In genomic region chr15:70720228-70721016, GRCh38 we compare ENCODE assay signal across 25 cellular contexts. TPM values are rescaled to one million over a fixed set of nuclear protein-coding genes. Genes with fewer than 3 reads are reported as not detected.
A peak's percentile ranks its signal among the peaks of the same experiment; 100 is the strongest.
DNase-seq lines count a peak whose midpoint lies in the region; ATAC-seq, FAIRE-seq and TF ChIP-seq lines count a peak whose summit lies in the region.
"Had no signal": no experiment of that assay in that cellular context is flagged by ENCODE, and none has a peak within 500 bp of the region (broad histone marks: within the 10 kb centered on the region; RNA-seq: fewer than 3 reads in every experiment).

No MANE protein-coding gene starts in this region.

- H2AK5ac ChIP-seq in H1 (ENCODE audit: low read depth, low read length), result 0 out of 2 replicates have a peak overlapping the region, but pooled peaks have one; percentile 9

- no peak overlapping the region for H4K5ac ChIP-seq in H1 (ENCODE audit: insufficient read length, low read depth, low read length)

- no peak for FAIRE-seq in H1 (lab: Jason Lieb, UNC)
- FAIRE-seq: TTC549 had no signal

- no peaks in the 10 kb centered on the region; the same call in 1 of the 2 replicates for H3K23me2 ChIP-seq in H1 (ENCODE audit: low read depth, low read length)

- H3K56ac ChIP-seq in H1 (replicated peaks; ENCODE audit: insufficient read length, low read depth, low read length), result no peak overlapping the region

- H3K4me1 ChIP-seq in cardiac muscle cell (ENCODE audit: low read depth) (peaks cover 12% of the 10 kb centered on the region), right atrium auricular region (peaks cover 0 to 35% of the 10 kb centered on the region in 2 donors), H1 (replicated peaks in 1 of 4; ENCODE audit: control insufficient read depth in 3 of 4, insufficient read depth in 4 of 4, low read length in 3 of 4) (0 out of 7 replicates have a peak, but pooled peaks cover 0 to 2% (median 0%) of the 10 kb centered on the region in 4 experiments), spleen (peaks cover 0 to 34% (median 8%) of the 10 kb centered on the region in 6 donors), left lung (no peaks in the 10 kb centered on the region)
- H3K4me1 ChIP-seq: uterus had no signal

- no peak overlapping the region for H2AFZ ChIP-seq in H1 (ENCODE audit: low read length)

- no peaks in the 10 kb centered on the region for H3K36me3 Mint-ChIP-seq in mesothelial cell of epicardium
- H3K36me3 Mint-ChIP-seq: activated naive CD4-positive, alpha-beta T cell treated with anti-CD3 and anti-CD28 coated beads, Interleukin-2, amount 50 U/mL, for 72 hours had no signal

- no peak for TF ChIP-seq EP300 in H1 (IDR thresholded peaks at IDR 0.05; ENCODE audit: borderline replicate concordance in 1 of 2, low read depth in 2 of 2, low read length in 2 of 2)

- H4K20me1 ChIP-seq in H1 (replicated peaks in 1 of 2; ENCODE audit: control insufficient read depth in 1 of 2, insufficient read depth in 2 of 2, low read length in 2 of 2), result peaks cover 0 to 1% of the 10 kb centered on the region in 2 experiments

- POLR2A ChIA-PET in H1 (lab: Charles Lee; ENCODE audit: partially characterized antibody), result no interaction called here

- no peak overlapping the region for H4K91ac ChIP-seq in H1 (replicated peaks; ENCODE audit: insufficient read length, low read length)

- H3K27ac ChIP-seq in cardiac muscle cell (peak overlapping the region; percentile 27), right atrium auricular region (peak overlapping the region in 1 of 2 donors; percentile 22), H1 (ENCODE audit: low read depth, low read length) (no peak overlapping the region), spleen (peak overlapping the region in 2 of 8 donors; percentile 27 to 29), left lung (no peak overlapping the region)

- H3K18ac ChIP-seq in H1 (ENCODE audit: extremely low read depth, low read length), result no peak overlapping the region

- H3K4me3 Mint-ChIP-seq in mesothelial cell of epicardium, result no peak overlapping the region
- H3K4me3 Mint-ChIP-seq: activated CD4-positive, alpha-beta memory T cell treated with anti-CD3 and anti-CD28 coated beads, Interleukin-2, amount 10 ng/mL, durations not matched to agents 7 days and 5 days; CD4-positive, alpha-beta T cell; nephron had no signal

- no peaks in the 10 kb centered on the region for H3K9me3 ChIP-seq in cardiac muscle cell (ENCODE audit: low read depth)
- H3K9me3 ChIP-seq in right atrium auricular region, result no peaks in the 10 kb centered on the region
- no peaks in the 10 kb centered on the region for H3K9me3 ChIP-seq in H1 (ENCODE audit: insufficient read depth in 2 of 2, low read depth in 1 of 2, low read length in 1 of 2)
- H3K9me3 ChIP-seq in spleen, result no peaks in the 10 kb centered on the region
- H3K9me3 ChIP-seq in left lung, result no peaks in the 10 kb centered on the region
- H3K9me3 ChIP-seq: uterus had no signal

- TF ChIP-seq CTCF in cardiac muscle cell (IDR thresholded peaks at IDR 0.05; ENCODE audit: low read depth, low read length), result no peak
- no peak for TF ChIP-seq CTCF in right atrium auricular region (IDR thresholded peaks at IDR 0.05)
- no peak for TF ChIP-seq CTCF in H1 (IDR thresholded peaks at IDR 0.05; ENCODE audit: control extremely low read depth in 1 of 3, insufficient read depth in 1 of 3, low read depth in 1 of 3, low read length in 3 of 3)
- no peak for TF ChIP-seq CTCF in mesothelial cell of epicardium (IDR thresholded peaks at IDR 0.05; ENCODE audit: unreplicated experiment)
- no peak for TF ChIP-seq CTCF in spleen (IDR thresholded peaks at IDR 0.05 in 8 of 11, conservative IDR thresholded peaks at IDR 0.05 in 3 of 11)
- no peak for TF ChIP-seq CTCF in left lung (IDR thresholded peaks at IDR 0.05)

- H3K27me3 Mint-ChIP-seq in mesothelial cell of epicardium (ENCODE audit: low read depth), result no peaks in the 10 kb centered on the region

- no peak overlapping the region for H3K4ac ChIP-seq in H1 (replicated peaks; ENCODE audit: insufficient read length, low read depth, low read length)

- no peak overlapping the region for H3K9ac ChIP-seq in H1 (replicated peaks in 1 of 4; ENCODE audit: extremely low read depth in 1 of 4, low read depth in 3 of 4, low read length in 3 of 4)

- no peak overlapping the region for H3K4me2 ChIP-seq in H1 (ENCODE audit: insufficient read depth in 1 of 2, low read depth in 2 of 2, low read length in 2 of 2)
- H3K4me2 ChIP-seq: smooth muscle cell had no signal

- H2BK120ac ChIP-seq in H1 (replicated peaks; ENCODE audit: low read depth, low read length), result no peak overlapping the region

- H3K4me3 ChIP-seq in cardiac muscle cell, result no peak overlapping the region
- H3K4me3 ChIP-seq in right atrium auricular region, result no peak overlapping the region
- no peak overlapping the region for H3K4me3 ChIP-seq in H1 (ENCODE audit: extremely low read depth in 1 of 4, insufficient read depth in 2 of 4, low read depth in 3 of 4, low read length in 4 of 4)
- H3K4me3 ChIP-seq in spleen, result no peak overlapping the region
- no peak overlapping the region for H3K4me3 ChIP-seq in left lung
- H3K4me3 ChIP-seq: smooth muscle cell, uterus had no signal

- H3K14ac ChIP-seq in H1 (ENCODE audit: insufficient read length), result no peak overlapping the region

- CTCF ChIA-PET in H1 (lab: Charles Lee; ENCODE audit: partially characterized antibody), result no interaction called here

- H3K27me3 ChIP-seq in cardiac muscle cell (no peaks in the 10 kb centered on the region), right atrium auricular region (no peaks in the 10 kb centered on the region), H1 (replicated peaks in 1 of 4; ENCODE audit: control insufficient read depth in 3 of 4, extremely low read depth in 1 of 4, insufficient read depth in 3 of 4, low read length in 3 of 4) (no peaks in the 10 kb centered on the region), spleen (replicated peaks in 1 of 7) (no peaks in the 10 kb centered on the region), left lung (peaks cover 9 to 38% of the 10 kb centered on the region in 2 donors)
- H3K27me3 ChIP-seq: uterus had no signal

- H3K27ac Mint-ChIP-seq in mesothelial cell of epicardium, result peak overlapping the region; percentile 45
- H3K27ac Mint-ChIP-seq: activated CD4-positive, alpha-beta memory T cell treated with anti-CD3 and anti-CD28 coated beads, Interleukin-2, amount 10 ng/mL, durations not matched to agents 7 days and 5 days; activated naive CD4-positive, alpha-beta T cell treated with anti-CD3 and anti-CD28 coated beads, Interleukin-2, amount 50 U/mL, for 72 hours; activated T-helper 2 cell treated with anti-CD3 and anti-CD28 coated beads, Interferon-gamma antibody, Interleukin-2, Interleukin-4, amounts not matched to agents 10 μg/mL and 5 μg/mL and 100 μg/mL, durations not matched to agents 14 hours and 24 hours and 36 hours; CD4-positive, alpha-beta T cell had no signal

- intact Hi-C loops in spleen (cut with DNase I; ENCODE audit: low total_unique reads) (loop anchor here (10.0 kb wide), 1 partner anchor 46 kb away; no protein-coding TSS in a partner anchor), left lung (cut with DNase I) (no loop called here)

- no peak for ATAC-seq in GM19035 (IDR thresholded peaks at IDR 0.05; ENCODE audit: unreplicated experiment)
- ATAC-seq in left lung, result no peak
- ATAC-seq: activated naive CD4-positive, alpha-beta T cell treated with anti-CD3 and anti-CD28 coated beads, Interleukin-2, amount 50 U/mL, for 72 hours had no signal

- H3K9me3 Mint-ChIP-seq in mesothelial cell of epicardium, result no peaks in the 10 kb centered on the region
- H3K9me3 Mint-ChIP-seq: activated CD4-positive, alpha-beta memory T cell treated with anti-CD3 and anti-CD28 coated beads, Interleukin-2, amount 10 ng/mL, durations not matched to agents 7 days and 5 days; activated naive CD4-positive, alpha-beta T cell treated with anti-CD3 and anti-CD28 coated beads, Interleukin-2, amount 50 U/mL, for 72 hours; activated T-helper 2 cell treated with anti-CD3 and anti-CD28 coated beads, Interferon-gamma antibody, Interleukin-2, Interleukin-4, amounts not matched to agents 10 μg/mL and 5 μg/mL and 100 μg/mL, durations not matched to agents 14 hours and 24 hours and 36 hours; CD4-positive, alpha-beta T cell; nephron had no signal

- H3K79me1 ChIP-seq in H1 (ENCODE audit: low read depth, low read length), result 0 out of 2 replicates have a peak, but pooled peaks cover 2% of the 10 kb centered on the region

- H4K8ac ChIP-seq in H1 (ENCODE audit: extremely low read depth, insufficient read depth, low read length), result no peak overlapping the region

- no peak for TF ChIP-seq RAD21 in H1 (IDR thresholded peaks at IDR 0.05 in 1 of 2, conservative IDR thresholded peaks at IDR 0.05 in 1 of 2; ENCODE audit: low read depth in 2 of 2, low read length in 2 of 2)

- H3K36me3 ChIP-seq in cardiac muscle cell (no peaks in the 10 kb centered on the region), right atrium auricular region (no peaks in the 10 kb centered on the region), H1 (ENCODE audit: control insufficient read depth in 2 of 4, insufficient read depth in 4 of 4, low read length in 3 of 4) (no peaks in the 10 kb centered on the region), spleen (peaks cover 0 to 3% (median 0%) of the 10 kb centered on the region in 6 donors), left lung (no peaks in the 10 kb centered on the region)
- H3K36me3 ChIP-seq: uterus had no signal

- DNase-seq in cardiac muscle cell (ENCODE audit: low read depth in 1 of 2, low spot score in 1 of 2), result no peak
- DNase-seq in right atrium auricular region (ENCODE audit: low spot score), result no peak
- DNase-seq in H1 (ENCODE audit: low read depth in 1 of 2, low spot score in 2 of 2), result no peak
- DNase-seq in mesothelial cell of epicardium (ENCODE audit: low spot score in 2 of 2, unreplicated experiment in 2 of 2), result no peak
- no peak for DNase-seq in spleen
- DNase-seq in left lung, result no peak
- no peak for DNase-seq in hepatic stellate cell (ENCODE audit: low spot score)
- DNase-seq: activated CD4-positive, alpha-beta memory T cell treated with anti-CD3 and anti-CD28 coated beads, Interleukin-2, amount 10 ng/mL, durations not matched to agents 7 days and 5 days; activated CD4-positive, alpha-beta T cell treated with anti-CD3 and anti-CD28 coated beads for 1 hour; activated CD8-positive, alpha-beta memory T cell treated with anti-CD3 and anti-CD28 coated beads, Interleukin-2, amount 50 U/mL, for 48 hours; anterior cingulate cortex; caudate nucleus; CD4-positive, alpha-beta T cell; NCI-H1105; NCI-H1930; NCI-H526 treated with DMSO at 0.1 percent for 48 hours; SIG-M5; stimulated activated CD4-positive, alpha-beta T cell treated with anti-CD3 and anti-CD28 coated beads, Interleukin-2, amount 100 ng/mL, for 24 hours; uterus had no signal

- TF ChIP-seq POLR2A in H1 (IDR thresholded peaks at IDR 0.05; ENCODE audit: control extremely low read depth in 1 of 2, low read depth in 2 of 2, low read length in 2 of 2) (no peak), spleen (IDR thresholded peaks at IDR 0.05) (no peak)

- H3K23ac ChIP-seq in H1 (ENCODE audit: insufficient read length), result no peak overlapping the region

- H3K79me2 ChIP-seq in H1 (ENCODE audit: control insufficient read depth in 1 of 2, insufficient read depth in 2 of 2, low read length in 2 of 2), result no peaks in the 10 kb centered on the region; a peak in 1 of 4 replicates

- H2BK12ac ChIP-seq in H1 (ENCODE audit: low read depth, low read length), result no peak overlapping the region

- no peak overlapping the region for H2BK20ac ChIP-seq in H1 (ENCODE audit: low read length)

- H3K4me1 Mint-ChIP-seq in mesothelial cell of epicardium, result peaks cover 19% of the 10 kb centered on the region
- H3K4me1 Mint-ChIP-seq: activated CD4-positive, alpha-beta memory T cell treated with anti-CD3 and anti-CD28 coated beads, Interleukin-2, amount 10 ng/mL, durations not matched to agents 7 days and 5 days had no signal

- no peak overlapping the region for H2BK5ac ChIP-seq in H1 (ENCODE audit: low read depth, low read length)

- WGBS in H1 (ENCODE audit: extremely low coverage in 1 of 2, insufficient coverage in 1 of 2, insufficient read length in 1 of 2, insufficient replicate concordance in 2 of 2, low coverage in 1 of 2, low lambda C conversion rate in 2 of 2, missing lambda C conversion rate in 1 of 2), 2 experiments, result 89% methylated on average over 3 of the region's 3 CpGs; no CpG with 5 or more reads in 1 of the 2 experiments
- 90 to 95% (median 92%) methylated on average over 3 of the region's 3 CpGs for WGBS in spleen, 5 donors

- H2BK15ac ChIP-seq in H1 (ENCODE audit: low read length), result no peak overlapping the region

RNA-seq across cellular contexts. Expression of gene UACA, which starts 42.9 kb away (rescaled TPM):
- total RNA-seq in cardiac muscle cell, result 58.7 and 127 TPM in 2 replicates
- 155 and 297 TPM in 2 replicates for polyA plus RNA-seq in cardiac muscle cell
- total RNA-seq in right atrium auricular region, result 10 to 100 TPM; 18.4 to 30.1 TPM
- 34.4 and 38.9 TPM in 2 replicates for total RNA-seq in H1 (2021; fragmentation: NEBNext Ultra II Directional; extraction: Animal tissue kit (Norgen Biotek cat#: 25700))
- polyA plus RNA-seq in H1 (2011; rRNA removed), result 21.1 and 28.6 TPM in 2 replicates
- polyA plus RNA-seq in H1 (2011; cell fraction: cytosol; rRNA removed), result 18.7 TPM
- polyA plus RNA-seq in H1 (2011; cell fraction: nucleus; rRNA removed), result 57.3 TPM
- polyA plus RNA-seq in H1 (2012, experiment 1 of 2), result 35.2 to 47.3 TPM (median 39.4 TPM) in 4 replicates
- polyA plus RNA-seq in H1 (2012, experiment 2 of 2), result 0.59 TPM
- polyA plus RNA-seq in H1 (2013, experiment 1 of 2), result 35.4 TPM
- polyA plus RNA-seq in H1 (2013, experiment 2 of 2), result 39.7 TPM
- polyA minus RNA-seq in H1 (2011; rRNA and poly(A)+ RNA removed), result 129 and 134 TPM in 2 replicates
- polyA minus RNA-seq in H1 (2011; cell fraction: cytosol; rRNA and poly(A)+ RNA removed), result 33.8 TPM
- polyA minus RNA-seq in H1 (2011; cell fraction: nucleus; rRNA and poly(A)+ RNA removed), result 83.7 TPM
- total RNA-seq in mesothelial cell of epicardium, result 64.6 to 70.3 TPM (median 68.5 TPM) in 3 replicates
- total RNA-seq in spleen, result 100 to 1,000 TPM in 1 of 7 donors, 10 to 100 TPM in 6; 47.4 to 113 (median 85.3) TPM
- polyA plus RNA-seq in spleen, result 10 to 100 TPM; 21.9 to 94.2 (median 62.9) TPM
- total RNA-seq in left lung, result 10 to 100 TPM; 43.2 to 45.2 TPM
